ENCODE assay signal across 12 cellular contexts in genomic region chr4:140935259-140935658, GRCh38.
DNase-seq lines count a peak whose midpoint lies in the region; TF ChIP-seq lines count a peak whose summit lies in the region.
"Had no signal": no experiment of that assay in that cellular context is flagged by ENCODE, and none has a peak within 500 bp of the region (broad histone marks: within the 10 kb centered on the region; RNA-seq: fewer than 3 reads in every experiment).

No MANE protein-coding gene starts in this region.

- TF ChIP-seq CTCF in adrenal gland (IDR thresholded peaks at IDR 0.05) = no peak
- no peak for TF ChIP-seq CTCF in uterus (IDR thresholded peaks at IDR 0.05)

- no peaks in the 10 kb centered on the region for H3K27me3 ChIP-seq in adrenal gland
- no peaks in the 10 kb centered on the region for H3K27me3 ChIP-seq in uterus
- H3K27me3 ChIP-seq: esophagus squamous epithelium had no signal

- H3K36me3 ChIP-seq in adrenal gland (replicated peaks in 1 of 2) (no peaks in the 10 kb centered on the region), uterus (no peaks in the 10 kb centered on the region)
- H3K36me3 ChIP-seq: esophagus squamous epithelium had no signal

- no peak overlapping the region for H3K4me3 ChIP-seq in adrenal gland
- H3K4me3 ChIP-seq in uterus = no peak overlapping the region
- H3K4me3 ChIP-seq: esophagus squamous epithelium had no signal

- 3 to 8% (median 7%) methylated on average over 4 of the region's 4 CpGs for WGBS in adrenal gland, 4 donors

- TF ChIP-seq POLR2A in adrenal gland (IDR thresholded peaks at IDR 0.05) = no peak
- no peak for TF ChIP-seq POLR2A in uterus (IDR thresholded peaks at IDR 0.05)

- H3K4me1 ChIP-seq in adrenal gland (replicated peaks in 1 of 2) (peaks cover 4 to 42% of the 10 kb centered on the region in 2 donors), uterus (peaks cover 4 to 5% of the 10 kb centered on the region in 2 donors)

- H3K9me3 ChIP-seq in adrenal gland (replicated peaks in 1 of 3) (no peaks in the 10 kb centered on the region), uterus (no peaks in the 10 kb centered on the region)
- H3K9me3 ChIP-seq: esophagus squamous epithelium had no signal

- intact Hi-C loops in adrenal gland (cut with DNase I) (no loop called here), uterus (cut with DNase I; ENCODE audit: low total_unique reads) (no loop called here)

- H3K27ac ChIP-seq in adrenal gland (no peak overlapping the region), uterus (peak overlapping the region in 1 of 2 donors; percentile 41)

- DNase-seq in NCI-H1105 treated with DMSO at 0.1 percent for 48 hours (lab: John Stamatoyannopoulos, UW) (peak; percentile 67), adrenal gland (peak; percentile 64 to 90 (median 71)), left kidney (ENCODE audit: low read depth, low spot score) (peak; percentile 84), uterus (peak; percentile 23 to 45), NOMO-1 (lab: John Stamatoyannopoulos, UW; ENCODE audit: unreplicated experiment in 2 of 2) (no peak), HK-2 (ENCODE audit: unreplicated experiment) (no peak), GOT3 (lab: John Stamatoyannopoulos, UW) (no peak)
- DNase-seq: activated naive CD4-positive, alpha-beta T cell treated with anti-CD3 and anti-CD28 coated beads for 36 hours; DMS79; esophagus squamous epithelium; NCI-H510A; small intestine had no signal

Comparison
In these comparisons a context has a peak if more than half of its experiments do, and no peak if none do; other contexts are left out.
1. DNase-seq: peak in NCI-H1105 treated with DMSO at 0.1 percent for 48 hours (single experiment), adrenal gland (7 of 7), left kidney (single experiment) and uterus (2 of 2); none in NOMO-1 (0 of 2), HK-2 (single experiment) and GOT3 (single experiment).